Comparison of ENCODE assay signal across 23 cellular contexts in the genomic region with DNA sequence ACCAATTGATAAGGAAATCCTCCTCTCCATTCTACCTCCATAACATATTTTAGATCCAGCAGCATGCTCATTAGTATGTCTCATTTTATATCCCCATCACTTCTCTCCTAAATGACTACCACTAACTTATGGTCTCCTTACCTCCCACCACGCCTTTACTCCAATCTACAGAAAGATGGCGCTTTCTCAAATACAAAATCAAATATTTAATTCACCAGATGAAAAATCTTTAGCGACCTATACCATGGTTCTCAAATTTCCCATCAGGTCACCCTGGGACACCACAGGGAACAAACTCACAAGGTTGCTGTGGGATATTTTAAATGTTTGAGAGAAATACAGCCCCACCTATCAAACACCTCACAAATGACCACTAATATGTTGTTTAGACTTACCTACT. TPM values are rescaled to one million over a fixed set of nuclear protein-coding genes. Genes with fewer than 3 reads are reported as not detected.
"Had no signal": no experiment of that assay in that cellular context is flagged by ENCODE, and none has a peak within 500 bp of the region (broad histone marks: within the 10 kb centered on the region; RNA-seq: fewer than 3 reads in every experiment).

No MANE protein-coding gene starts in this region.

- H3K36me3 Mint-ChIP-seq: activated CD8-positive, alpha-beta memory T cell treated with anti-CD3 and anti-CD28 coated beads, Interleukin-2, amount 10 ng/mL, durations not matched to agents 7 days and 5 days had no signal

- H3K36me3 ChIP-seq: brain microvascular endothelial cell, colonic mucosa, heart right ventricle, left lung, suprapubic skin, vagina had no signal

- H3K27me3 ChIP-seq: brain microvascular endothelial cell, colonic mucosa, heart right ventricle, vagina had no signal

- DNase-seq: activated CD4-positive, alpha-beta T cell treated with anti-CD3 and anti-CD28 coated beads, Interleukin-2, amount 50 U/mL, for 48 hours; activated CD8-positive, alpha-beta memory T cell treated with anti-CD3 and anti-CD28 coated beads, Interleukin-2, amount 10 ng/mL, durations not matched to agents 7 days and 5 days; activated naive CD4-positive, alpha-beta T cell treated with Interleukin-2 at 50 U/mL for 16 hours; aorta; brain microvascular endothelial cell; central memory CD4-positive, alpha-beta T cell; colonic mucosa; effector CD4-positive, alpha-beta T cell; heart right ventricle; left lung; midbrain; nephron progenitor cell; nucleus accumbens; stimulated activated CD4-positive, alpha-beta T cell treated with anti-CD3 and anti-CD28 coated beads, Interleukin-4, amount 100 ng/mL, for 1 hour; stimulated activated naive CD8-positive, alpha-beta T cell treated with anti-CD3 and anti-CD28 coated beads, Interleukin-15, amount 100 ng/mL, for 72 hours had no signal

- H3K27ac ChIP-seq: brain microvascular endothelial cell, colonic mucosa, left lung, suprapubic skin, vagina had no signal

- H3K4me1 Mint-ChIP-seq: nephron progenitor cell had no signal

- H3K4me2 ChIP-seq: smooth muscle cell had no signal

- H3K27ac Mint-ChIP-seq: activated CD8-positive, alpha-beta memory T cell treated with anti-CD3 and anti-CD28 coated beads, Interleukin-2, amount 10 ng/mL, durations not matched to agents 7 days and 5 days; nephron progenitor cell; stimulated activated naive CD8-positive, alpha-beta T cell treated with anti-CD3 and anti-CD28 coated beads, Interleukin-15, amount 100 ng/mL, for 72 hours had no signal

- H3K4me1 ChIP-seq: colonic mucosa, suprapubic skin, vagina had no signal

- H3K9me3 ChIP-seq: colonic mucosa, left lung, suprapubic skin, vagina had no signal

- H3K4me3 Mint-ChIP-seq: activated CD8-positive, alpha-beta memory T cell treated with anti-CD3 and anti-CD28 coated beads, Interleukin-2, amount 10 ng/mL, durations not matched to agents 7 days and 5 days; nephron progenitor cell had no signal

- ATAC-seq: activated CD8-positive, alpha-beta memory T cell treated with anti-CD3 and anti-CD28 coated beads, Interleukin-2, amount 10 ng/mL, durations not matched to agents 7 days and 5 days; esophagus mucosa; left lung; stimulated activated naive CD8-positive, alpha-beta T cell treated with anti-CD3 and anti-CD28 coated beads, Interleukin-15, amount 100 ng/mL, for 72 hours had no signal

- H3K4me3 ChIP-seq: colonic mucosa, heart right ventricle, left lung, smooth muscle cell, suprapubic skin, vagina had no signal

RNA-seq across cellular contexts. Expression of a gene that starts 27.0 kb away (rescaled TPM):
- total RNA-seq: activated CD8-positive, alpha-beta memory T cell treated with anti-CD3 and anti-CD28 coated beads, Interleukin-2, amount 10 ng/mL, durations not matched to agents 7 days and 5 days; activated T-helper 2 cell treated with anti-CD3 and anti-CD28 coated beads, Interferon-gamma antibody, Interleukin-2, Interleukin-4, amounts not matched to agents 10 μg/mL and 5 μg/mL and 100 μg/mL, durations not matched to agents 14 hours and 24 hours and 36 hours; aorta; colonic mucosa; esophagus mucosa; heart right ventricle; kidney epithelial cell; left lung; lung microvascular endothelial cell; sciatic nerve; smooth muscle cell; suprapubic skin; vagina had no signal
- polyA plus RNA-seq: aorta, heart right ventricle, smooth muscle cell had no signal
